17 cellular contexts compared by ENCODE assay signal in genomic region chr3:159831466-159831865, GRCh38. TPM values are rescaled to one million over a fixed set of nuclear protein-coding genes. Genes with fewer than 3 reads are reported as not detected.
DNase-seq lines count a peak whose midpoint lies in the region; ATAC-seq and TF ChIP-seq lines count a peak whose summit lies in the region.
"Had no signal": no experiment of that assay in that cellular context is flagged by ENCODE, and none has a peak within 500 bp of the region (broad histone marks: within the 10 kb centered on the region; RNA-seq: fewer than 3 reads in every experiment).

No MANE protein-coding gene starts in this region.

- intact Hi-C loops in transverse colon (cut with DNase I; ENCODE audit: low total_unique reads) = no loop called here

- WGBS in transverse colon (ENCODE audit: low coverage in 1 of 2), 2 donors = 66 to 75% methylated on average over 2 of the region's 2 CpGs

- ATAC-seq in GM18508 (IDR thresholded peaks at IDR 0.05; ENCODE audit: insufficient read depth, unreplicated experiment) (peak; percentile 31), GM19452 (IDR thresholded peaks at IDR 0.05; ENCODE audit: unreplicated experiment) (peak; percentile 41), HG02840 (IDR thresholded peaks at IDR 0.05; ENCODE audit: low FRiP score, unreplicated experiment) (peak; percentile 40), HG03432 (IDR thresholded peaks at IDR 0.05; ENCODE audit: unreplicated experiment) (peak; percentile 57)
- ATAC-seq: effector memory CD8-positive, alpha-beta T cell; Panc1 had no signal

- DNase-seq in 8988T = no peak
- DNase-seq in transverse colon = no peak
- DNase-seq in erythroblast (lab: John Stamatoyannopoulos, UW) = no peak
- no peak for DNase-seq in mucosa of gallbladder (ENCODE audit: low spot score)
- DNase-seq: activated CD8-positive, alpha-beta memory T cell treated with anti-CD3 and anti-CD28 coated beads, Interleukin-2, amount 50 U/mL, for 4 hours; effector memory CD8-positive, alpha-beta T cell; NCI-H226; right cardiac atrium; stimulated activated CD4-positive, alpha-beta T cell treated with anti-CD3 and anti-CD28 coated beads, Interleukin-2, amount 100 ng/mL, for 24 hours; SW 1271; upper lobe of left lung had no signal

- no peak overlapping the region for H3K4me3 ChIP-seq in transverse colon
- H3K4me3 ChIP-seq: cardiac muscle cell, upper lobe of left lung had no signal

- TF ChIP-seq CTCF in transverse colon (IDR thresholded peaks at IDR 0.05) = no peak

- TF ChIP-seq EP300 in transverse colon (IDR thresholded peaks at IDR 0.05; ENCODE audit: low read depth) = no peak

- no peak overlapping the region for H3K27ac ChIP-seq in transverse colon
- H3K27ac ChIP-seq: cardiac muscle cell, upper lobe of left lung had no signal

- H3K27me3 ChIP-seq in transverse colon = no peaks in the 10 kb centered on the region
- H3K27me3 ChIP-seq: cardiac muscle cell, upper lobe of left lung had no signal

- TF ChIP-seq POLR2A in transverse colon (IDR thresholded peaks at IDR 0.05) (no peak), erythroblast (IDR thresholded peaks at IDR 0.05; ENCODE audit: low read length) (no peak)

- no peaks in the 10 kb centered on the region for H3K36me3 ChIP-seq in transverse colon
- H3K36me3 ChIP-seq: cardiac muscle cell, upper lobe of left lung had no signal

- no peaks in the 10 kb centered on the region for H3K9me3 ChIP-seq in transverse colon
- H3K9me3 ChIP-seq: upper lobe of left lung had no signal

- in situ Hi-C loops in transverse colon (cut with MboI; ENCODE audit: low pct_ligation_motif_present in 1 of 4, low pct_unique_long_range_greater_than_20kb in 1 of 4, low sequenced_read_pairs in 3 of 4) = no loop called here

- H3K4me1 ChIP-seq in transverse colon = peaks cover 0 to 40% (median 26%) of the 10 kb centered on the region in 4 donors

RNA-seq across cellular contexts. Expression of gene SCHIP1, which starts 8.2 kb away (rescaled TPM):
- total RNA-seq in transverse colon (1 to 10 TPM in 2 of 4 donors, under 1 TPM in 2; 0.20 to 7.5 (median 2.5) TPM), mucosa of gallbladder (5.0 TPM)
